ENCODE assay signal across 26 cellular contexts in genomic region chr3:35673017-35673416, GRCh38. TPM values are rescaled to one million over a fixed set of nuclear protein-coding genes. Genes with fewer than 3 reads are reported as not detected.
"Had no signal": no experiment of that assay in that cellular context is flagged by ENCODE, and none has a peak within 500 bp of the region (broad histone marks: within the 10 kb centered on the region; RNA-seq: fewer than 3 reads in every experiment).

No MANE protein-coding gene starts in this region.

- H3K36me3 Mint-ChIP-seq: activated naive CD8-positive, alpha-beta T cell treated with anti-CD3 and anti-CD28 coated beads, Interleukin-2, amount 10 ng/mL, durations not matched to agents 7 days and 5 days; IgD-negative memory B cell; WTC11 had no signal

- H3K4me3 Mint-ChIP-seq: activated CD4-positive, alpha-beta memory T cell treated with anti-CD3 and anti-CD28 coated beads, Interleukin-2, amount 10 ng/mL, durations not matched to agents 7 days and 5 days; activated naive CD8-positive, alpha-beta T cell treated with anti-CD3 and anti-CD28 coated beads, Interleukin-2, amount 10 ng/mL, durations not matched to agents 7 days and 5 days; central memory CD8-positive, alpha-beta T cell; IgD-negative memory B cell; T-helper 17 cell; WTC11 had no signal

- H3K4me1 ChIP-seq: adrenal gland had no signal

- H3K9me3 ChIP-seq: adrenal gland had no signal

- H3K27ac Mint-ChIP-seq: activated CD4-positive, alpha-beta memory T cell treated with anti-CD3 and anti-CD28 coated beads, Interleukin-2, amount 10 ng/mL, durations not matched to agents 7 days and 5 days; activated naive CD8-positive, alpha-beta T cell treated with anti-CD3 and anti-CD28 coated beads, Interleukin-2, amount 10 ng/mL, durations not matched to agents 7 days and 5 days; IgD-negative memory B cell; T-helper 17 cell; WTC11 had no signal

- H3K27me3 ChIP-seq: adrenal gland had no signal

- H3K9me3 Mint-ChIP-seq: activated CD4-positive, alpha-beta memory T cell treated with anti-CD3 and anti-CD28 coated beads, Interleukin-2, amount 10 ng/mL, durations not matched to agents 7 days and 5 days; activated naive CD8-positive, alpha-beta T cell treated with anti-CD3 and anti-CD28 coated beads, Interleukin-2, amount 10 ng/mL, durations not matched to agents 7 days and 5 days; IgD-negative memory B cell; WTC11 had no signal

- H3K4me1 Mint-ChIP-seq: activated CD4-positive, alpha-beta memory T cell treated with anti-CD3 and anti-CD28 coated beads, Interleukin-2, amount 10 ng/mL, durations not matched to agents 7 days and 5 days; activated naive CD8-positive, alpha-beta T cell treated with anti-CD3 and anti-CD28 coated beads, Interleukin-2, amount 10 ng/mL, durations not matched to agents 7 days and 5 days; central memory CD8-positive, alpha-beta T cell; IgD-negative memory B cell; T-helper 17 cell; WTC11 had no signal

- DNase-seq: activated CD4-positive, alpha-beta memory T cell treated with anti-CD3 and anti-CD28 coated beads, Interleukin-2, amount 10 ng/mL, durations not matched to agents 7 days and 5 days; activated CD4-positive, alpha-beta T cell treated with anti-CD3 and anti-CD28 coated beads for 1 hour; activated CD4-positive, alpha-beta T cell treated with anti-CD3 and anti-CD28 coated beads, Interleukin-2, amount 50 U/mL, for 1 hour; activated naive CD4-positive, alpha-beta T cell treated with anti-CD3 and anti-CD28 coated beads, Interleukin-2, amount 50 U/mL, for 16 hours; activated naive CD8-positive, alpha-beta T cell treated with anti-CD3 and anti-CD28 coated beads, Interleukin-2, amount 10 ng/mL, durations not matched to agents 7 days and 5 days; adrenal gland; aorta; KG1; NCI-H1048; NCI-H146; NCI-H1930; NCI-H2171; NCI-H226; NCI-H510A; NCI-H526 treated with DMSO at 0.1 percent for 48 hours; PC-9; SHP77 treated with DMSO at 0.1 percent for 48 hours; T-helper 17 cell; T-helper 9 cell had no signal

- H3K27me3 Mint-ChIP-seq: activated CD4-positive, alpha-beta memory T cell treated with anti-CD3 and anti-CD28 coated beads, Interleukin-2, amount 10 ng/mL, durations not matched to agents 7 days and 5 days; activated naive CD8-positive, alpha-beta T cell treated with anti-CD3 and anti-CD28 coated beads, Interleukin-2, amount 10 ng/mL, durations not matched to agents 7 days and 5 days; central memory CD8-positive, alpha-beta T cell; T-helper 17 cell had no signal

- H3K4me3 ChIP-seq: adrenal gland, PC-9 had no signal

- H3K36me3 ChIP-seq: adrenal gland had no signal

- H2AFZ ChIP-seq: PC-9 had no signal

- ATAC-seq: T-helper 17 cell, WTC11 had no signal

- H3K27ac ChIP-seq: adrenal gland, PC-9 had no signal

- H3K4me2 ChIP-seq: PC-9 had no signal

RNA-seq across cellular contexts. Expression of gene ARPP21, which starts 33.7 kb away (rescaled TPM):
- total RNA-seq: activated CD4-positive, alpha-beta memory T cell treated with anti-CD3 and anti-CD28 coated beads, Interleukin-2, amount 10 ng/mL, durations not matched to agents 7 days and 5 days; activated CD8-positive, alpha-beta memory T cell treated with anti-CD3 and anti-CD28 coated beads for 36 hours; activated naive CD8-positive, alpha-beta T cell treated with anti-CD3 and anti-CD28 coated beads, Interleukin-2, amount 10 ng/mL, durations not matched to agents 7 days and 5 days; adrenal gland; bronchial epithelial cell; M059J; PC-9; SK-MEL-5; T-helper 17 cell; WTC11 had no signal
